In genomic region chr6:149149682-149150081, GRCh38 we compare ENCODE assay signal across 21 cellular contexts.
"Had no signal": no experiment of that assay in that cellular context is flagged by ENCODE, and none has a peak within 500 bp of the region (broad histone marks: within the 10 kb centered on the region; RNA-seq: fewer than 3 reads in every experiment).

No MANE protein-coding gene starts in this region.

- H3K36me3 ChIP-seq: tibial nerve, uterus had no signal

- H3K9me3 Mint-ChIP-seq: activated B cell treated with CpG ODN at 0.5 μM for 24 hours had no signal

- H3K9me3 ChIP-seq: body of pancreas, mucosa of descending colon, tibial nerve, uterus had no signal

- H3K27me3 ChIP-seq: body of pancreas, tibial nerve, uterus had no signal

- FAIRE-seq: keratinocyte had no signal

- DNase-seq: activated B cell treated with CpG ODN at 0.5 μM for 24 hours; activated CD4-positive, alpha-beta T cell treated with anti-CD3 and anti-CD28 coated beads, Interleukin-2, amount 50 U/mL, for 1 hour; activated CD8-positive, alpha-beta memory T cell treated with anti-CD3 and anti-CD28 coated beads, Interleukin-2, amount 50 U/mL, for 4 hours; amygdala; body of pancreas; central memory CD4-positive, alpha-beta T cell; cortex of kidney; effector CD4-positive, alpha-beta T cell; foreskin fibroblast; hippocampal formation; mucosa of descending colon; occipital lobe; stimulated activated CD4-positive, alpha-beta T cell treated with anti-CD3 and anti-CD28 coated beads, Interleukin-4, amount 100 ng/mL, for 1 hour; stimulated activated naive CD4-positive, alpha-beta T cell; substantia nigra; uterus had no signal

- H3K27ac ChIP-seq: body of pancreas, tibial nerve, uterus had no signal

- H3K4me3 Mint-ChIP-seq: activated B cell treated with CpG ODN at 0.5 μM for 24 hours, nephron had no signal

- H3K27ac Mint-ChIP-seq: activated B cell treated with CpG ODN at 0.5 μM for 24 hours had no signal

- H3K4me1 ChIP-seq: body of pancreas, uterus had no signal

- H3K4me3 ChIP-seq: body of pancreas, mucosa of descending colon, tibial nerve, uterus had no signal

- ATAC-seq: body of pancreas, left lobe of liver, mucosa of descending colon, SK-N-SH treated with all-trans-retinoic acid at 6 μM for 48 hours had no signal
